ENCODE assay signal across 8 cellular contexts in the genomic region with DNA sequence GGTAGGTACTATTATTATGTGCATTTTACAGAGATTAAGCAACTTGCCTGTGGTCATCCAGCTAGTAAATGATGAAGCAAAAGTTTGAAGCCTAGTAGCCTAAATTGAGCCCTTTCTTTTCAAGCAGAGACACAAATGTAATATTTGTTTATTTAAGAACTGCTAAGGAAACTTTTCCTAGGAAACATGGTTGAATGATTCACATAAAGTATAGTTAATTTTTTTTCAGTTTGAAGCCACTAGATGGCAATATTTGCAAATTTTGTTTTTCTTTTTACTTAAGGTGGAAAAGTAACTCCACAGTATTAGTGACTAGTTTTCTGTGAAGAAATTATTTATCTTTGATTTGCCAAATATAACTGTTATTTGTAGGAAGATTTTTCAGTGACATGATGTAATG. TPM values are rescaled to one million over a fixed set of nuclear protein-coding genes. Genes with fewer than 3 reads are reported as not detected.
DNase-seq lines count a peak whose midpoint lies in the region; ATAC-seq, FAIRE-seq and TF ChIP-seq lines count a peak whose summit lies in the region.

No MANE protein-coding gene starts in this region.

- in situ Hi-C loops in astrocyte of the spinal cord (cut with HindIII; ENCODE audit: low sequenced_read_pairs) = no loop called here

- ATAC-seq in GM18868 (IDR thresholded peaks at IDR 0.05; ENCODE audit: unreplicated experiment) (no peak), GM21423 (IDR thresholded peaks at IDR 0.05; ENCODE audit: unreplicated experiment) (no peak)

- peak; percentile 27 for TF ChIP-seq CTCF in astrocyte of the spinal cord (IDR thresholded peaks at IDR 0.05; ENCODE audit: low read depth, low read length)

- no peak for FAIRE-seq in GM12891 (lab: Jason Lieb, UNC)

- TF ChIP-seq POLR2A in GM12891 (IDR thresholded peaks at IDR 0.05; ENCODE audit: low read depth, low read length) = no peak

- DNase-seq in DMS153 (lab: John Stamatoyannopoulos, UW) (peak; percentile 25), LoVo (ENCODE audit: low spot score) (peak; percentile 45), astrocyte of the spinal cord (ENCODE audit: low read depth, low spot score) (peak; percentile 75), midbrain (lab: John Stamatoyannopoulos, UW) (peak; percentile 35), HuH-7.5 (ENCODE audit: low spot score) (no peak), GM12891 (ENCODE audit: insufficient read length, low spot score) (no peak)

- no peak overlapping the region for H3K4me3 ChIP-seq in astrocyte of the spinal cord (ENCODE audit: low read depth, low read length)

TF ChIP-seq in GM12891, 5 proteins besides CTCF, POLR2A, EP300 and RAD21:
- no peak for TF ChIP-seq SPI1 (IDR thresholded peaks at IDR 0.05; ENCODE audit: low read depth, low read length)
- no peak for TF ChIP-seq TAF1 (IDR thresholded peaks at IDR 0.05; ENCODE audit: low read depth, low read length)
- no peak for TF ChIP-seq POLR2AphosphoS5 (IDR thresholded peaks at IDR 0.05; ENCODE audit: low read depth, low read length)
- TF ChIP-seq PAX5 (IDR thresholded peaks at IDR 0.05; ENCODE audit: insufficient read depth, low read length, severe bottlenecking) = no peak
- TF ChIP-seq POU2F2 (IDR thresholded peaks at IDR 0.05; ENCODE audit: low read depth, low read length) = no peak

RNA-seq across cellular contexts. Expression of gene ANKRD17, which starts 52.8 kb away (rescaled TPM):
- polyA plus RNA-seq in GM12891 (2012; ENCODE audit: low read depth, missing spikeins) = 18.2 TPM

Comparison
In these comparisons a context has a peak if more than half of its experiments do, and no peak if none do; other contexts are left out.
1. DNase-seq: peak in DMS153 (single experiment), LoVo (single experiment), astrocyte of the spinal cord (single experiment) and midbrain (single experiment); none in HuH-7.5 (single experiment) and GM12891 (single experiment).